In the genomic region with DNA sequence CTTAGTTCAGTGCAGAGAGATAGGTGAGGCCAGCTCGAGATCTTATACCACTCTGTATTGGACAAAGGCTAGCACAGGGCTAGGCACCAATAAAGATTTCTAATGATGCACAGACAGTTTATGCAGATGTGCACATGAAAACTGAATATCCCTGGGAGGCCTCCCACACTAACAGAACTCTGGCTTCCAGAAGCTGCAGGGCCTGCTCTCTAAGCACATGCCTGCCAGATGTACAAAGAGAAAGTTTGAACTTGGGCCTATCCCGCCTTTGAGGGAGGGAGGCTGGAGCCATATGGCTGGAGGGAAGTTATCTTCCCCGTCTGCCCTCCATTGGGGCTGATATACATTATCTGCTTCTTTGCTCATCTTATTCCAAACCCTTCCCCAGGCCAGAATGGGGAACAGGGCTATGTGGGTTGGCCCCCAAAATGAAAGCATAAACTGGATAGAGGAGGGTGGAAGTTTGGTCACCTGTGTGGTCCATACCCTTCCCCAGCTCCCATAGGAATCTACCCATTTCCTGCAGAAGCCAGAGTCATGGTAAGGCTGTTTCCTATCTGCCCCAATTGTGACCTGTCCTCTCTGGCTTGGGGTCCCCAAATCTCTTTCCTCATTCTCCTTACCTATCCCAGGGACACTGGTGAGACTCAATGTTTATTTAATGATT, we compare ENCODE assay signal across 9 cellular contexts. TPM values are rescaled to one million over a fixed set of nuclear protein-coding genes. Genes with fewer than 3 reads are reported as not detected.
A peak's percentile ranks its signal among the peaks of the same experiment; 100 is the strongest.
DNase-seq lines count a peak whose midpoint lies in the region; ATAC-seq and TF ChIP-seq lines count a peak whose summit lies in the region.
"Had no signal": no experiment of that assay in that cellular context is flagged by ENCODE, and none has a peak within 500 bp of the region (broad histone marks: within the 10 kb centered on the region; RNA-seq: fewer than 3 reads in every experiment).

No MANE protein-coding gene starts in this region.

- DNase-seq in AG04450 (ENCODE audit: low read depth, low spot score) (no peak), HEK293T (ENCODE audit: extremely low spot score) (no peak), coronary artery (ENCODE audit: low spot score) (no peak), amniotic stem cell (lab: John Stamatoyannopoulos, UW) (no peak), T-helper 9 cell (no peak)
- DNase-seq in naive thymus-derived CD4-positive, alpha-beta T cell: no peak
- no peak for DNase-seq in activated T-cell treated with anti-CD3 and anti-CD28 coated beads, Interleukin-2, amount 50 U/mL, for 48 hours
- DNase-seq: NCI-H748 treated with DMSO at 0.1 percent for 48 hours had no signal

- H3K9me3 Mint-ChIP-seq in naive thymus-derived CD4-positive, alpha-beta T cell: no peaks in the 10 kb centered on the region

- H3K9me3 ChIP-seq in AG04450 (ENCODE audit: control insufficient read depth, insufficient read depth, low read length): no peaks in the 10 kb centered on the region; the same call in 1 of the 2 replicates
- no peaks in the 10 kb centered on the region for H3K9me3 ChIP-seq in naive thymus-derived CD4-positive, alpha-beta T cell (ENCODE audit: control insufficient read depth in 2 of 3, low read length in 3 of 3)

- H3K4me1 ChIP-seq in naive thymus-derived CD4-positive, alpha-beta T cell (ENCODE audit: control insufficient read depth in 2 of 2, insufficient read depth in 2 of 2, low read length in 2 of 2): peaks cover 18 to 36% of the 10 kb centered on the region in 2 donors

- H3K4me3 Mint-ChIP-seq in naive thymus-derived CD4-positive, alpha-beta T cell: peak overlapping the region; percentile 25 to 93 (median 62)

- peak overlapping the region; percentile 65; the same call in 1 of the 2 replicates for H3K4me3 ChIP-seq in AG04450 (ENCODE audit: low read depth, low read length)
- peak overlapping the region; percentile 76 for H3K4me3 ChIP-seq in coronary artery
- H3K4me3 ChIP-seq in naive thymus-derived CD4-positive, alpha-beta T cell (ENCODE audit: low read length): no peak overlapping the region

- H3K27ac ChIP-seq in AG04450 (ENCODE audit: low read depth, low read length) (peak overlapping the region; percentile 39), coronary artery (peak overlapping the region; percentile 76 to 91)
- no peak overlapping the region for H3K27ac ChIP-seq in naive thymus-derived CD4-positive, alpha-beta T cell (ENCODE audit: low read depth, low read length)

- TF ChIP-seq CTCF in AG04450 (IDR thresholded peaks at IDR 0.05; ENCODE audit: low read depth, low read length) (no peak), coronary artery (IDR thresholded peaks at IDR 0.05) (no peak)

- peaks cover 0 to 2% (median 0%) of the 10 kb centered on the region in 5 donors for H3K36me3 Mint-ChIP-seq in naive thymus-derived CD4-positive, alpha-beta T cell

- intact Hi-C loops in naive thymus-derived CD4-positive, alpha-beta T cell (cut with micrococcal nuclease): loop anchor here (1.0 to 5.0 kb wide), 2 partner anchors 46 to 503 kb away; no protein-coding TSS in a partner anchor

- no peaks in the 10 kb centered on the region for H3K27me3 ChIP-seq in AG04450 (ENCODE audit: control insufficient read depth, insufficient read depth, low read length)
- peaks cover 12 to 26% of the 10 kb centered on the region in 2 donors for H3K27me3 ChIP-seq in naive thymus-derived CD4-positive, alpha-beta T cell (ENCODE audit: control insufficient read depth in 2 of 2, insufficient read depth in 2 of 2, low read length in 2 of 2)

- CTCF ChIA-PET in AG04450 (lab: Charles Lee) (interaction anchor here (1.3 to 16.2 kb wide), 3 partner anchors 8 to 47 kb away, joined by 3 to 414 read pairs (median 32); no protein-coding TSS in a partner anchor), HEK293T (lab: Yijun Ruan, JAX) (interaction anchor here (1.0 to 2.6 kb wide), 2 partner anchors 23 to 30 kb away, joined by 3 to 28 read pairs; no protein-coding TSS in a partner anchor)
- CTCF ChIA-PET in naive thymus-derived CD4-positive, alpha-beta T cell (lab: Charles Lee): interaction anchor here (1.0 to 2.1 kb wide), 4 partner anchors 16 to 34 kb away, joined by 3 to 8 read pairs (median 4); partner anchors contain the start of genes PDZD7 and SFXN3

- H3K36me3 ChIP-seq in naive thymus-derived CD4-positive, alpha-beta T cell (ENCODE audit: control insufficient read depth in 2 of 3, insufficient read depth in 3 of 3, low read length in 3 of 3): peaks cover 0 to 3% (median 0%) of the 10 kb centered on the region in 3 experiments

- H3K27me3 Mint-ChIP-seq in naive thymus-derived CD4-positive, alpha-beta T cell: peaks cover 28 to 47% (median 32%) of the 10 kb centered on the region in 5 donors

- H3K4me1 Mint-ChIP-seq in naive thymus-derived CD4-positive, alpha-beta T cell: peaks cover 10 to 42% (median 28%) of the 10 kb centered on the region in 7 donors

- no peak overlapping the region for H3K27ac Mint-ChIP-seq in naive thymus-derived CD4-positive, alpha-beta T cell

- no peak for ATAC-seq in naive thymus-derived CD4-positive, alpha-beta T cell
- ATAC-seq in GM18517 (IDR thresholded peaks at IDR 0.05; ENCODE audit: unreplicated experiment): no peak

- POLR2A ChIA-PET in AG04450 (lab: Yijun Ruan, JAX): interaction anchor here (0.6 kb wide), 1 partner anchor 704 kb away, joined by 3 read pairs; no protein-coding TSS in a partner anchor
- POLR2A ChIA-PET in HEK293T (lab: Yijun Ruan, JAX): interaction anchor here (1.4 to 9.2 kb wide), 3 partner anchors 13 to 22 kb away, joined by 6 to 81 read pairs (median 22); no protein-coding TSS in a partner anchor
- POLR2A ChIA-PET in naive thymus-derived CD4-positive, alpha-beta T cell (lab: Charles Lee): no interaction called here

TF ChIP-seq in HEK293T, 16 proteins besides CTCF, POLR2A, EP300 and RAD21:
- TF ChIP-seq, protein P1, sequence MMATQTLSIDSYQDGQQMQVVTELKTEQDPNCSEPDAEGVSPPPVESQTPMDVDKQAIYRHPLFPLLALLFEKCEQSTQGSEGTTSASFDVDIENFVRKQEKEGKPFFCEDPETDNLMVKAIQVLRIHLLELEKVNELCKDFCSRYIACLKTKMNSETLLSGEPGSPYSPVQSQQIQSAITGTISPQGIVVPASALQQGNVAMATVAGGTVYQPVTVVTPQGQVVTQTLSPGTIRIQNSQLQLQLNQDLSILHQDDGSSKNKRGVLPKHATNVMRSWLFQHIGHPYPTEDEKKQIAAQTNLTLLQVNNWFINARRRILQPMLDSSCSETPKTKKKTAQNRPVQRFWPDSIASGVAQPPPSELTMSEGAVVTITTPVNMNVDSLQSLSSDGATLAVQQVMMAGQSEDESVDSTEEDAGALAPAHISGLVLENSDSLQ (IDR thresholded peaks at IDR 0.05): no peak
- 0 out of 2 replicates have a peak, but pooled peaks have one; percentile 32 for TF ChIP-seq L3MBTL2 (conservative IDR thresholded peaks at IDR 0.05)

RNA-seq across cellular contexts. Expression of gene KAZALD1, which starts 3.8 kb away (rescaled TPM):
- polyA plus RNA-seq in AG04450 (2011; rRNA removed): 10.8 and 14.1 TPM in 2 replicates
- polyA minus RNA-seq in AG04450 (2011; rRNA and poly(A)+ RNA removed): 10.9 and 11.3 TPM in 2 replicates
- 1 to 10 TPM in 1 of 5 experiments, under 1 TPM in 2, not detected in 2; 0.22 to 1.5 (median 0.29) TPM for total RNA-seq in naive thymus-derived CD4-positive, alpha-beta T cell
- polyA plus RNA-seq in naive thymus-derived CD4-positive, alpha-beta T cell: not detected

RNA-seq across cellular contexts. Expression of gene SFXN3, which starts 34.6 kb away (rescaled TPM):
- polyA plus RNA-seq in AG04450 (2011; rRNA removed): 77.8 and 87.0 TPM in 2 replicates
- polyA minus RNA-seq in AG04450 (2011; rRNA and poly(A)+ RNA removed): 106 and 126 TPM in 2 replicates
- 10 to 100 TPM; 33.7 to 90.4 (median 48.4) TPM for total RNA-seq in naive thymus-derived CD4-positive, alpha-beta T cell
- polyA plus RNA-seq in naive thymus-derived CD4-positive, alpha-beta T cell: 10 to 100 TPM; 12.6 to 13.2 TPM

RNA-seq across cellular contexts. Expression of gene PDZD7, which starts 34.7 kb away (rescaled TPM):
- polyA plus RNA-seq in AG04450 (2011; rRNA removed): 0.27 and 0.60 TPM in 2 replicates
- 0.26 and 0.37 TPM in 2 replicates for polyA minus RNA-seq in AG04450 (2011; rRNA and poly(A)+ RNA removed)
- 1 to 10 TPM in 3 of 5 experiments, under 1 TPM in 2; 0.65 to 2.8 (median 1.8) TPM for total RNA-seq in naive thymus-derived CD4-positive, alpha-beta T cell
- polyA plus RNA-seq in naive thymus-derived CD4-positive, alpha-beta T cell: 1 to 10 TPM in 1 of 2 donors, under 1 TPM in 1; 0.71 to 1.1 TPM

Comparison
In these comparisons a context has a peak if more than half of its experiments do, and no peak if none do; other contexts are left out.
1. RNA of gene KAZALD1, which starts 3.8 kb away (polyA plus RNA-seq): 10.8 to 14.1 TPM in AG04450; not detected in naive thymus-derived CD4-positive, alpha-beta T cell; every median in the first group is over 10 times any median in the second.